In the genomic region with DNA sequence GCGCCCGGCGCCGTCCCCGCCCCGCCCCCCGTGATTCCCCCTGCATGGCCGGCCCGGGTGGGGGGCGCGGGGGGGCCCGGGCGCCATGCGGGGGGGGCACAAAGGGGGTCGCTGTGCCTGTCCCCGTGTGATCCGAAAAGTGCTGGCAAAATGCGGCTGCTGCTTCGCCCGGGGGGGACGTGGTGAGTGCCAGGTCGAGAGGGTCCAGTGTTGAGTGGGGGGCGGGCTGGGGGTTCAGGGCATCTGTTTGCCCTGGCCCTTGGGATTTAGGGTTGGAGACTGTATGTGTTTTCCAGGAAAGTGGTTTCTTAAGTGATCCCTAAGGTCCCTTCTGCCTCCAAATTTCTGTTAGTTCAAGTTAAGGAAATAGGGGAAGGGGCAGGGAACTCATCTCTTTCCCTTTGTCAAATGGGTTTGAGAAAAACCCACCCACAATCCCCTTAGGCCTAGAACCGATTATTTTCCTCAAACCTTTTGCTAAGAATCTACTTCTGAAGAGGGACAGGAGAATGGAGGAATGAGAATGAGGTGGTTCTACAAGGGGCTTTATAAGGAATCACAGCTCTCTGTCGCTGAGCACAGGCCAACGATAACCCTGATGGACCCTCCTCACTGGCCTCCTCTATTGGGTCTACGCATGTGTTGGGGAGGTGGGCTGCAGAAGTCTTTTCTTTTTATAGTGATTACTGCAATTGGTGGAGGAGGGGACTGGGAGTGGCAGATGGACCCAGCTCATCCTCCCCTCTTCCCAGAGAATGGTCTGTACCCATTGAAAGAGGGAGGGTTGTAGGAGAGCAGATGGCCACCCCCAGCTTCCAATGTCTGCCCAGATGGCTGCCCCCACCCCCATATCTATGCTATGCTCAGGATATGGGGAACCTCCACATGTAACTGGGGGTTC, we compare ENCODE assay signal across 8 cellular contexts. TPM values are rescaled to one million over a fixed set of nuclear protein-coding genes. Genes with fewer than 3 reads are reported as not detected.
DNase-seq lines count a peak whose midpoint lies in the region; TF ChIP-seq lines count a peak whose summit lies in the region.

No MANE protein-coding gene starts in this region.

- H3K4me3 ChIP-seq in iPS-20b (ENCODE audit: low read length) = peak overlapping the region; percentile 78
- peak overlapping the region in 2 of 3 donors; percentile 32 to 52 for H3K4me3 ChIP-seq in thyroid gland (replicated peaks in 1 of 3)

- POLR2A ChIA-PET in activated CD4-positive, alpha-beta memory T cell treated with anti-CD3 and anti-CD28 coated beads for 36 hours (lab: Charles Lee) = interaction anchor here (0.6 to 2.9 kb wide), 2 partner anchors 9 kb away, joined by 3 to 9 read pairs; no protein-coding TSS in a partner anchor

- H3K4me3 Mint-ChIP-seq in activated T-cell treated with anti-CD3 and anti-CD28 coated beads, Interleukin-2, amount 50 U/mL, for 24 hours = peak overlapping the region; percentile 63
- peak overlapping the region; percentile 42 for H3K4me3 Mint-ChIP-seq in activated CD4-positive, alpha-beta memory T cell treated with anti-CD3 and anti-CD28 coated beads for 36 hours

- 21 to 22% methylated on average over 11 to 12 of the region's 27 CpGs for WGBS in thyroid gland, 2 donors

- H3K27me3 Mint-ChIP-seq in activated T-cell treated with anti-CD3 and anti-CD28 coated beads, Interleukin-2, amount 50 U/mL, for 24 hours = peaks cover 54% of the 10 kb centered on the region
- H3K27me3 Mint-ChIP-seq in activated CD4-positive, alpha-beta memory T cell treated with anti-CD3 and anti-CD28 coated beads for 36 hours = peaks cover 23% of the 10 kb centered on the region

- TF ChIP-seq CTCF in thyroid gland (IDR thresholded peaks at IDR 0.05) = no peak

- H3K27ac ChIP-seq in iPS-20b (ENCODE audit: low read length) = no peak overlapping the region
- peak overlapping the region in 2 of 3 donors; percentile 52 to 67 for H3K27ac ChIP-seq in thyroid gland

- H3K36me3 Mint-ChIP-seq in activated T-cell treated with anti-CD3 and anti-CD28 coated beads, Interleukin-2, amount 50 U/mL, for 24 hours (ENCODE audit: low read depth) = no peaks in the 10 kb centered on the region
- H3K36me3 Mint-ChIP-seq in activated CD4-positive, alpha-beta memory T cell treated with anti-CD3 and anti-CD28 coated beads for 36 hours = peaks cover 2% of the 10 kb centered on the region

- intact Hi-C loops in activated CD4-positive, alpha-beta memory T cell treated with anti-CD3 and anti-CD28 coated beads for 36 hours (cut with micrococcal nuclease) = no loop called here
- intact Hi-C loops in thyroid gland (cut with DNase I) = no loop called here

- H3K27ac Mint-ChIP-seq in activated T-cell treated with anti-CD3 and anti-CD28 coated beads, Interleukin-2, amount 50 U/mL, for 24 hours = no peak overlapping the region
- no peak overlapping the region for H3K27ac Mint-ChIP-seq in activated CD4-positive, alpha-beta memory T cell treated with anti-CD3 and anti-CD28 coated beads for 36 hours

- DNase-seq in activated T-cell treated with anti-CD3 and anti-CD28 coated beads, Interleukin-2, amount 50 U/mL, for 24 hours = no peak
- DNase-seq in activated T-cell treated with anti-CD3 and anti-CD28 coated beads for 4 hours (no peak), thyroid gland (no peak), SW480 (ENCODE audit: low spot score) (no peak), LoVo (ENCODE audit: low spot score) (no peak)
- no peak for DNase-seq in activated CD4-positive, alpha-beta memory T cell treated with anti-CD3 and anti-CD28 coated beads for 36 hours
- no peak for DNase-seq in stimulated activated CD4-positive, alpha-beta T cell treated with anti-CD3 and anti-CD28 coated beads, Interleukin-4, amount 100 ng/mL, for 1 hour

- TF ChIP-seq POLR2A in thyroid gland (IDR thresholded peaks at IDR 0.05) = no peak

- peak overlapping the region; percentile 65; the same call in 1 of the 2 replicates for H3K9ac ChIP-seq in iPS-20b (ENCODE audit: low read depth, low read length)

- no peaks in the 10 kb centered on the region for H3K9me3 ChIP-seq in iPS-20b (ENCODE audit: insufficient read depth, low read depth, low read length)
- no peaks in the 10 kb centered on the region for H3K9me3 ChIP-seq in thyroid gland

- peaks cover 8% of the 10 kb centered on the region; the same call in 1 of the 2 replicates for H3K4me1 ChIP-seq in iPS-20b (ENCODE audit: insufficient read depth, low read length)
- peaks cover 15 to 23% of the 10 kb centered on the region in 2 donors for H3K4me1 ChIP-seq in thyroid gland

- CTCF ChIA-PET in activated CD4-positive, alpha-beta memory T cell treated with anti-CD3 and anti-CD28 coated beads for 36 hours (lab: Charles Lee) = interaction anchor here (1.2 to 2.0 kb wide), 2 partner anchors 8 to 29 kb away, joined by 3 to 9 read pairs; no protein-coding TSS in a partner anchor

- H3K27me3 ChIP-seq in iPS-20b (ENCODE audit: insufficient read depth, low read length) (peaks cover 65% of the 10 kb centered on the region), thyroid gland (no peaks in the 10 kb centered on the region)

- H3K4me1 Mint-ChIP-seq in activated T-cell treated with anti-CD3 and anti-CD28 coated beads, Interleukin-2, amount 50 U/mL, for 24 hours (ENCODE audit: low read depth) = peaks cover 7% of the 10 kb centered on the region
- H3K4me1 Mint-ChIP-seq in activated CD4-positive, alpha-beta memory T cell treated with anti-CD3 and anti-CD28 coated beads for 36 hours (ENCODE audit: low read depth) = peaks cover 9% of the 10 kb centered on the region

- no peaks in the 10 kb centered on the region for H3K9me3 Mint-ChIP-seq in activated T-cell treated with anti-CD3 and anti-CD28 coated beads, Interleukin-2, amount 50 U/mL, for 24 hours
- H3K9me3 Mint-ChIP-seq in activated CD4-positive, alpha-beta memory T cell treated with anti-CD3 and anti-CD28 coated beads for 36 hours = no peaks in the 10 kb centered on the region

- H3K36me3 ChIP-seq in iPS-20b (ENCODE audit: insufficient read depth, low read depth, low read length) = peaks cover 13% of the 10 kb centered on the region; the same call in 1 of the 2 replicates
- H3K36me3 ChIP-seq in thyroid gland = peaks cover 2 to 5% of the 10 kb centered on the region in 2 donors

RNA-seq across cellular contexts. Expression of a gene that starts 0.8 kb away (rescaled TPM):
- total RNA-seq in activated CD4-positive, alpha-beta memory T cell treated with anti-CD3 and anti-CD28 coated beads for 36 hours = 1 to 10 TPM; 1.4 to 2.5 TPM
- 10 to 100 TPM in 1 of 4 donors, 1 to 10 TPM in 3; 3.3 to 25.8 (median 3.9) TPM for total RNA-seq in thyroid gland

RNA-seq across cellular contexts. Expression of a gene that starts 7.4 kb away (rescaled TPM):
- 10 to 100 TPM; 15.4 to 15.8 TPM for total RNA-seq in activated CD4-positive, alpha-beta memory T cell treated with anti-CD3 and anti-CD28 coated beads for 36 hours
- 10 to 100 TPM; 29.2 to 42.0 (median 33.9) TPM for total RNA-seq in thyroid gland

RNA-seq across cellular contexts. Expression of a gene that starts 20.9 kb away (rescaled TPM):
- total RNA-seq in activated CD4-positive, alpha-beta memory T cell treated with anti-CD3 and anti-CD28 coated beads for 36 hours = 1 to 10 TPM; 1.7 to 2.1 TPM
- total RNA-seq in thyroid gland = 1 to 10 TPM in 3 of 4 donors, under 1 TPM in 1; 0.88 to 7.9 (median 2.2) TPM

RNA-seq across cellular contexts. Expression of a gene that starts 21.1 kb away (rescaled TPM):
- total RNA-seq in activated CD4-positive, alpha-beta memory T cell treated with anti-CD3 and anti-CD28 coated beads for 36 hours = 10 to 100 TPM; 17.8 to 20.6 TPM
- 10 to 100 TPM; 29.6 to 82.6 (median 59.2) TPM for total RNA-seq in thyroid gland
